Comparison of ENCODE assay signal across 28 cellular contexts in genomic region chr10:34489436-34489835, GRCh38.
"Had no signal": no experiment of that assay in that cellular context is flagged by ENCODE, and none has a peak within 500 bp of the region (broad histone marks: within the 10 kb centered on the region; RNA-seq: fewer than 3 reads in every experiment).

No MANE protein-coding gene starts in this region.

- H3K27me3 Mint-ChIP-seq: brain; dendritic cell treated with granulocyte-macrophage colony-stimulating factor and Interleukin-4, amounts not matched to agents 40 ng/mL and 50 ng/mL, for 4 days; progenitor cell of endocrine pancreas had no signal

- H3K9me3 Mint-ChIP-seq: activated T-helper 1 cell treated with anti-CD3 and anti-CD28 coated beads, Interleukin-12 subunit alpha, Interleukin-12 subunit beta, Interleukin-2, Interleukin-4 antibody, amounts not matched to agents 30 ng/mL and 10 ng/mL and 1 ng/mL, durations not matched to agents 14 hours and 24 hours and 36 hours; brain; dendritic cell treated with granulocyte-macrophage colony-stimulating factor and Interleukin-4, amounts not matched to agents 40 ng/mL and 50 ng/mL, for 4 days; immature natural killer cell; natural killer cell had no signal

- H2AFZ ChIP-seq: hepatocyte had no signal

- H3K27ac Mint-ChIP-seq: activated CD8-positive, alpha-beta T cell treated with anti-CD3 and anti-CD28 coated beads, Interleukin-2, amount 10 ng/mL, durations not matched to agents 7 days and 5 days; activated T-helper 1 cell treated with anti-CD3 and anti-CD28 coated beads, Interleukin-12 subunit alpha, Interleukin-12 subunit beta, Interleukin-2, Interleukin-4 antibody, amounts not matched to agents 30 ng/mL and 10 ng/mL and 1 ng/mL, durations not matched to agents 14 hours and 24 hours and 36 hours; dendritic cell treated with granulocyte-macrophage colony-stimulating factor and Interleukin-4, amounts not matched to agents 40 ng/mL and 50 ng/mL, for 4 days; immature natural killer cell; natural killer cell had no signal

- ATAC-seq: activated CD8-positive, alpha-beta T cell treated with anti-CD3 and anti-CD28 coated beads, Interleukin-2, amount 10 ng/mL, durations not matched to agents 7 days and 5 days; natural killer cell had no signal

- H3K36me3 Mint-ChIP-seq: brain, immature natural killer cell, natural killer cell had no signal

- H3K9me3 ChIP-seq: left lung, sigmoid colon, spleen, thoracic aorta, upper lobe of left lung had no signal

- H3K4me3 ChIP-seq: hepatocyte, left lung, sigmoid colon, spleen, thoracic aorta, upper lobe of left lung had no signal

- H3K4me1 Mint-ChIP-seq: immature natural killer cell, natural killer cell had no signal

- DNase-seq: activated CD4-positive, alpha-beta T cell treated with anti-CD3 and anti-CD28 coated beads for 48 hours; activated CD4-positive, CD25-positive, alpha-beta regulatory T cell; activated CD8-positive, alpha-beta T cell treated with anti-CD3 and anti-CD28 coated beads, Interleukin-2, amount 10 ng/mL, durations not matched to agents 7 days and 5 days; activated gamma-delta T cell; activated naive CD4-positive, alpha-beta T cell treated with anti-CD3 and anti-CD28 coated beads, Interleukin-2, amount 50 U/mL, for 16 hours; aorta; effector CD4-positive, alpha-beta T cell; erythroblast; glutamatergic neuron; immature natural killer cell; left lung; midbrain; natural killer cell; retina; sigmoid colon; spleen; stimulated activated CD4-positive, alpha-beta T cell treated with anti-CD3 and anti-CD28 coated beads, Interleukin-4, amount 100 ng/mL, for 24 hours; stimulated activated naive CD4-positive, alpha-beta T cell treated with Interleukin-2 at 50 U/mL for 16 hours; T-helper 9 cell; upper lobe of left lung had no signal

- H3K4me3 Mint-ChIP-seq: activated CD8-positive, alpha-beta T cell treated with anti-CD3 and anti-CD28 coated beads, Interleukin-2, amount 10 ng/mL, durations not matched to agents 7 days and 5 days; activated T-helper 1 cell treated with anti-CD3 and anti-CD28 coated beads, Interleukin-12 subunit alpha, Interleukin-12 subunit beta, Interleukin-2, Interleukin-4 antibody, amounts not matched to agents 30 ng/mL and 10 ng/mL and 1 ng/mL, durations not matched to agents 14 hours and 24 hours and 36 hours; brain; dendritic cell treated with granulocyte-macrophage colony-stimulating factor and Interleukin-4, amounts not matched to agents 40 ng/mL and 50 ng/mL, for 4 days; immature natural killer cell; natural killer cell had no signal

- H3K36me3 ChIP-seq: left lung, sigmoid colon, spleen, thoracic aorta, upper lobe of left lung had no signal

- FAIRE-seq: endometrium, frontal cortex had no signal

- H3K27me3 ChIP-seq: hepatocyte, left lung, sigmoid colon, spleen, upper lobe of left lung had no signal

- H3K27ac ChIP-seq: left lung, sigmoid colon, spleen, thoracic aorta, upper lobe of left lung had no signal

- H3K4me1 ChIP-seq: spleen, upper lobe of left lung had no signal
